In genomic region chr2:20626698-20627471, GRCh38 we compare ENCODE assay signal across 14 cellular contexts. TPM values are rescaled to one million over a fixed set of nuclear protein-coding genes. Genes with fewer than 3 reads are reported as not detected.
DNase-seq lines count a peak whose midpoint lies in the region; ATAC-seq, FAIRE-seq and TF ChIP-seq lines count a peak whose summit lies in the region.
"Had no signal": no experiment of that assay in that cellular context is flagged by ENCODE, and none has a peak within 500 bp of the region (broad histone marks: within the 10 kb centered on the region; RNA-seq: fewer than 3 reads in every experiment).

No MANE protein-coding gene starts in this region.

- H3K18ac ChIP-seq in H1 (ENCODE audit: extremely low read depth, low read length): no peak overlapping the region

- no peak overlapping the region for H4K91ac ChIP-seq in H1 (replicated peaks; ENCODE audit: insufficient read length, low read length)

- H3K79me2 ChIP-seq in H1 (ENCODE audit: control insufficient read depth in 1 of 2, insufficient read depth in 2 of 2, low read length in 2 of 2): no peaks in the 10 kb centered on the region

- no peaks in the 10 kb centered on the region for H4K20me1 ChIP-seq in H1 (replicated peaks in 1 of 2; ENCODE audit: control insufficient read depth in 1 of 2, insufficient read depth in 2 of 2, low read length in 2 of 2)

- H3K23ac ChIP-seq in H1 (ENCODE audit: insufficient read length): no peak overlapping the region

- H3K27ac Mint-ChIP-seq in CD14-positive monocyte: peak overlapping the region in 1 of 7 donors; percentile 25
- H3K27ac Mint-ChIP-seq in CD8-positive, alpha-beta T cell: no peak overlapping the region

- no peaks in the 10 kb centered on the region for H3K27me3 ChIP-seq in H1 (replicated peaks in 1 of 4; ENCODE audit: control insufficient read depth in 3 of 4, extremely low read depth in 1 of 4, insufficient read depth in 3 of 4, low read length in 3 of 4)
- H3K27me3 ChIP-seq in CD8-positive, alpha-beta T cell (ENCODE audit: insufficient read depth, low read length): no peaks in the 10 kb centered on the region

- H2BK5ac ChIP-seq in H1 (ENCODE audit: low read depth, low read length): no peak overlapping the region

- H2BK120ac ChIP-seq in H1 (replicated peaks; ENCODE audit: low read depth, low read length): no peak overlapping the region

- POLR2A ChIA-PET in H1 (lab: Charles Lee; ENCODE audit: partially characterized antibody): interaction anchor here (0.6 to 1.8 kb wide), 2 partner anchors 49 to 179 kb away, joined by 3 to 5 read pairs; partner anchors contain the start of gene RHOB
- POLR2A ChIA-PET in CD8-positive, alpha-beta T cell (lab: Charles Lee): no interaction called here

- DNase-seq in CD14-positive monocyte (ENCODE audit: low spot score) (peak; percentile 41), H1 (ENCODE audit: low read depth in 1 of 2, low spot score in 2 of 2) (no peak), left kidney (ENCODE audit: low read depth, low spot score) (peak; percentile 65), sciatic nerve (ENCODE audit: low spot score) (peak; percentile 58), NAMALWA (ENCODE audit: low spot score) (no peak), 8988T (no peak)
- no peak for DNase-seq in activated effector memory CD4-positive, alpha-beta T cell treated with anti-CD3 and anti-CD28 coated beads, Interleukin-2, amount 50 U/mL, for 16 hours
- DNase-seq in CD8-positive, alpha-beta T cell: no peak
- DNase-seq: activated CD4-positive, CD25-positive, alpha-beta regulatory T cell treated with anti-CD3 and anti-CD28 coated beads, Interleukin-2, amount 50 U/mL, for 72 hours; cortex of kidney; DMS53; NCI-H226; stimulated activated CD4-positive, alpha-beta T cell treated with anti-CD3 and anti-CD28 coated beads, Interleukin-12 subunit alpha, Interleukin-12 subunit beta, amount 100 ng/mL, for 4 hours had no signal

- peak overlapping the region; percentile 41; the same call in 1 of the 2 replicates for H4K8ac ChIP-seq in H1 (ENCODE audit: extremely low read depth, insufficient read depth, low read length)

- H2BK12ac ChIP-seq in H1 (ENCODE audit: low read depth, low read length): no peak overlapping the region

- no peaks in the 10 kb centered on the region for H3K4me1 ChIP-seq in H1 (replicated peaks in 1 of 4; ENCODE audit: control insufficient read depth in 3 of 4, insufficient read depth in 4 of 4, low read length in 3 of 4)
- H3K4me1 ChIP-seq in CD8-positive, alpha-beta T cell (ENCODE audit: insufficient read depth, low read length): no peaks in the 10 kb centered on the region

- no peak overlapping the region for H2AFZ ChIP-seq in H1 (ENCODE audit: low read length)

- H2BK15ac ChIP-seq in H1 (ENCODE audit: low read length): no peak overlapping the region

- peak; percentile 40 for ATAC-seq in sciatic nerve
- ATAC-seq in CD8-positive, alpha-beta T cell: no peak

- H3K56ac ChIP-seq in H1 (replicated peaks; ENCODE audit: insufficient read length, low read depth, low read length): no peak overlapping the region

- CTCF ChIA-PET in H1 (lab: Charles Lee; ENCODE audit: partially characterized antibody): interaction anchor here (0.7 to 4.2 kb wide), 8 partner anchors 8 to 216 kb away, joined by 3 to 24 read pairs (median 6); no protein-coding TSS in a partner anchor
- CTCF ChIA-PET in CD8-positive, alpha-beta T cell (lab: Charles Lee): no interaction called here

- TF ChIP-seq RAD21 in H1 (IDR thresholded peaks at IDR 0.05 in 1 of 2, conservative IDR thresholded peaks at IDR 0.05 in 1 of 2; ENCODE audit: low read depth in 2 of 2, low read length in 2 of 2): no peak

- H3K27me3 Mint-ChIP-seq in CD14-positive monocyte (ENCODE audit: low read depth in 3 of 3): peaks cover 0 to 1% (median 1%) of the 10 kb centered on the region in 3 donors
- no peaks in the 10 kb centered on the region for H3K27me3 Mint-ChIP-seq in CD8-positive, alpha-beta T cell (ENCODE audit: low read depth)

- no peaks in the 10 kb centered on the region for H3K4me1 Mint-ChIP-seq in CD14-positive monocyte
- H3K4me1 Mint-ChIP-seq in CD8-positive, alpha-beta T cell (ENCODE audit: low read depth): no peaks in the 10 kb centered on the region

- no peak overlapping the region for H3K27ac ChIP-seq in H1 (ENCODE audit: low read depth, low read length)
- no peak overlapping the region for H3K27ac ChIP-seq in CD8-positive, alpha-beta T cell (ENCODE audit: low read depth, low read length)

- TF ChIP-seq CTCF in CD14-positive monocyte (IDR thresholded peaks at IDR 0.05) (no peak), H1 (IDR thresholded peaks at IDR 0.05; ENCODE audit: control extremely low read depth in 1 of 3, insufficient read depth in 1 of 3, low read depth in 1 of 3, low read length in 3 of 3) (no peak)
- TF ChIP-seq CTCF in CD8-positive, alpha-beta T cell (IDR thresholded peaks at IDR 0.05): no peak

- no peak overlapping the region for H3K4me3 ChIP-seq in H1 (ENCODE audit: extremely low read depth in 1 of 4, insufficient read depth in 2 of 4, low read depth in 3 of 4, low read length in 4 of 4)
- no peak overlapping the region for H3K4me3 ChIP-seq in CD8-positive, alpha-beta T cell (ENCODE audit: low read depth, low read length)

- intact Hi-C loops in CD14-positive monocyte (cut with micrococcal nuclease) (no loop called here), sciatic nerve (cut with DNase I) (no loop called here)
- intact Hi-C loops in CD8-positive, alpha-beta T cell (cut with DNase I, micrococcal nuclease): no loop called here

- H3K4me3 Mint-ChIP-seq in CD14-positive monocyte: no peak overlapping the region
- H3K4me3 Mint-ChIP-seq in CD8-positive, alpha-beta T cell: no peak overlapping the region

- H4K5ac ChIP-seq in H1 (ENCODE audit: insufficient read length, low read depth, low read length): no peak overlapping the region

- peaks cover 3% of the 10 kb centered on the region for H3K79me1 ChIP-seq in H1 (ENCODE audit: low read depth, low read length)

- TF ChIP-seq POLR2A in H1 (IDR thresholded peaks at IDR 0.05; ENCODE audit: control extremely low read depth in 1 of 2, low read depth in 2 of 2, low read length in 2 of 2): no peak

- H3K9ac ChIP-seq in H1 (replicated peaks in 1 of 4; ENCODE audit: extremely low read depth in 1 of 4, low read depth in 3 of 4, low read length in 3 of 4): no peak overlapping the region

- no peaks in the 10 kb centered on the region for H3K23me2 ChIP-seq in H1 (ENCODE audit: low read depth, low read length)

- no peak for TF ChIP-seq EP300 in H1 (IDR thresholded peaks at IDR 0.05; ENCODE audit: borderline replicate concordance in 1 of 2, low read depth in 2 of 2, low read length in 2 of 2)

- no peak overlapping the region for H2BK20ac ChIP-seq in H1 (ENCODE audit: low read length)

- H2AK5ac ChIP-seq in H1 (ENCODE audit: low read depth, low read length): no peak overlapping the region

- H3K9me3 Mint-ChIP-seq in CD14-positive monocyte: peaks cover 0 to 2% (median 0%) of the 10 kb centered on the region in 7 donors
- H3K9me3 Mint-ChIP-seq in CD8-positive, alpha-beta T cell: no peaks in the 10 kb centered on the region

- 0 out of 8 replicates have a peak, but pooled peaks cover 0 to 2% (median 0%) of the 10 kb centered on the region in 4 experiments for H3K36me3 ChIP-seq in H1 (ENCODE audit: control insufficient read depth in 2 of 4, insufficient read depth in 4 of 4, low read length in 3 of 4)
- H3K36me3 ChIP-seq in CD8-positive, alpha-beta T cell (ENCODE audit: insufficient read depth, low read length): peaks cover 18% of the 10 kb centered on the region

- no peaks in the 10 kb centered on the region for H3K9me3 ChIP-seq in H1 (ENCODE audit: insufficient read depth in 2 of 2, low read depth in 1 of 2, low read length in 1 of 2)
- no peaks in the 10 kb centered on the region for H3K9me3 ChIP-seq in CD8-positive, alpha-beta T cell (ENCODE audit: low read length)

- H3K36me3 Mint-ChIP-seq in CD14-positive monocyte: peaks cover 83 to 92% of the 10 kb centered on the region in 2 donors
- peaks cover 38% of the 10 kb centered on the region for H3K36me3 Mint-ChIP-seq in CD8-positive, alpha-beta T cell

- H3K4me2 ChIP-seq in H1 (ENCODE audit: insufficient read depth in 1 of 2, low read depth in 2 of 2, low read length in 2 of 2): no peak overlapping the region

- H3K4ac ChIP-seq in H1 (replicated peaks; ENCODE audit: insufficient read length, low read depth, low read length): no peak overlapping the region

- WGBS in H1 (ENCODE audit: extremely low coverage in 1 of 2, insufficient coverage in 1 of 2, insufficient read length in 1 of 2, insufficient replicate concordance in 2 of 2, low coverage in 1 of 2, low lambda C conversion rate in 2 of 2, missing lambda C conversion rate in 1 of 2), 2 experiments: 87% methylated on average over 16 of the region's 18 CpGs; no CpG with 5 or more reads in 1 of the 2 experiments

- H3K14ac ChIP-seq in H1 (ENCODE audit: insufficient read length): no peak overlapping the region

- FAIRE-seq in H1 (lab: Jason Lieb, UNC): no peak
- FAIRE-seq: HTR-8/SVneo had no signal

TF ChIP-seq in H1, 55 proteins besides CTCF, POLR2A, EP300 and RAD21 (continues in another document):
- TF ChIP-seq SP2 (IDR thresholded peaks at IDR 0.05; ENCODE audit: low read length) (no peak), CREB1 (IDR thresholded peaks at IDR 0.05) (no peak), JUN (IDR thresholded peaks at IDR 0.05; ENCODE audit: low read depth, low read length) (no peak)

RNA-seq across cellular contexts. Expression of gene HS1BP3, which starts 24.0 kb away (rescaled TPM):
- polyA plus RNA-seq in CD14-positive monocyte (10 to 100 TPM; 45.4 to 48.9 TPM), H1 (2011; rRNA removed) (11.3 and 16.1 TPM in 2 replicates)
- 11.1 and 11.2 TPM in 2 replicates for total RNA-seq in H1 (2021; fragmentation: NEBNext Ultra II Directional; extraction: Animal tissue kit (Norgen Biotek cat#: 25700))
- 11.0 TPM for polyA plus RNA-seq in H1 (2011; cell fraction: cytosol; rRNA removed)
- 19.6 TPM for polyA plus RNA-seq in H1 (2011; cell fraction: nucleus; rRNA removed)
- 9.2 to 14.1 TPM (median 13.6 TPM) in 4 replicates for polyA plus RNA-seq in H1 (2012, experiment 1 of 2)
- 16.1 TPM for polyA plus RNA-seq in H1 (2012, experiment 2 of 2)
- polyA plus RNA-seq in H1 (2013, experiment 1 of 2): 8.8 TPM
- polyA plus RNA-seq in H1 (2013, experiment 2 of 2): 7.7 TPM
- polyA minus RNA-seq in H1 (2011; rRNA and poly(A)+ RNA removed): 9.0 and 12.8 TPM in 2 replicates
- 4.8 TPM for polyA minus RNA-seq in H1 (2011; cell fraction: cytosol; rRNA and poly(A)+ RNA removed)
- 22.9 TPM for polyA minus RNA-seq in H1 (2011; cell fraction: nucleus; rRNA and poly(A)+ RNA removed)
- total RNA-seq in sciatic nerve: 23.2 TPM
- total RNA-seq in CD8-positive, alpha-beta T cell: 1 to 10 TPM; 3.3 to 6.9 TPM

RNA-seq across cellular contexts. Expression of gene GDF7, which starts 40.1 kb away (rescaled TPM):
- polyA plus RNA-seq in CD14-positive monocyte (not detected), H1 (2011; rRNA removed) (0.06 and 0.13 TPM in 2 replicates)
- total RNA-seq in H1 (2021; fragmentation: NEBNext Ultra II Directional; extraction: Animal tissue kit (Norgen Biotek cat#: 25700)): 0.04 and 0.06 TPM in 2 replicates
- polyA plus RNA-seq in H1 (2011; cell fraction: cytosol; rRNA removed): 0.16 TPM
- polyA plus RNA-seq in H1 (2011; cell fraction: nucleus; rRNA removed): 0.34 TPM
- 0.20 to 0.34 TPM (median 0.27 TPM) in 4 replicates for polyA plus RNA-seq in H1 (2012, experiment 1 of 2)
- 0.07 TPM for polyA plus RNA-seq in H1 (2012, experiment 2 of 2)
- 0.04 TPM for polyA plus RNA-seq in H1 (2013, experiment 1 of 2)
- 0.04 TPM for polyA plus RNA-seq in H1 (2013, experiment 2 of 2)
- polyA minus RNA-seq in H1 (2011; rRNA and poly(A)+ RNA removed): 0.09 and 0.22 TPM in 2 replicates
- polyA minus RNA-seq in H1 (2011; cell fraction: cytosol; rRNA and poly(A)+ RNA removed): 0.29 TPM
- polyA minus RNA-seq in H1 (2011; cell fraction: nucleus; rRNA and poly(A)+ RNA removed): 0.30 TPM
- total RNA-seq in sciatic nerve: 7.6 TPM
- total RNA-seq in CD8-positive, alpha-beta T cell: under 1 TPM in 1 of 2 experiments, not detected in 1; 0.06 TPM

Comparison
In these comparisons a context has a peak if more than half of its experiments do, and no peak if none do; other contexts are left out.
1. DNase-seq: peak in CD14-positive monocyte (single experiment), left kidney (single experiment) and sciatic nerve (single experiment); none in H1 (0 of 2), activated effector memory CD4-positive, alpha-beta T cell treated with anti-CD3 and anti-CD28 coated beads, Interleukin-2, amount 50 U/mL, for 16 hours (single experiment), NAMALWA (single experiment), CD8-positive, alpha-beta T cell (0 of 7) and 8988T (single experiment).